In genomic region chr12:124746649-124747425, GRCh38 we compare ENCODE assay signal across 9 cellular contexts.
DNase-seq lines count a peak whose midpoint lies in the region; ATAC-seq and TF ChIP-seq lines count a peak whose summit lies in the region.
"Had no signal": no experiment of that assay in that cellular context is flagged by ENCODE, and none has a peak within 500 bp of the region (broad histone marks: within the 10 kb centered on the region; RNA-seq: fewer than 3 reads in every experiment).

No MANE protein-coding gene starts in this region.

- H3K4me1 Mint-ChIP-seq in mesothelial cell of epicardium = peaks cover 26% of the 10 kb centered on the region

- 90% methylated on average over 10 of the region's 10 CpGs for WGBS in HUES64

- no peak overlapping the region for H3K9ac ChIP-seq in HUES64 (ENCODE audit: low read depth, low read length)

- ATAC-seq in thoracic aorta (ENCODE audit: insufficient number of reproducible peaks, low FRiP score, low read depth) (no peak), HG03039 (IDR thresholded peaks at IDR 0.05; ENCODE audit: unreplicated experiment) (no peak)

- H3K27ac ChIP-seq in HUES64 (ENCODE audit: low read depth, low read length) (peak overlapping the region; percentile 18; the same call in 1 of the 2 replicates), breast epithelium (peak overlapping the region; percentile 87 to 91), thoracic aorta (peak overlapping the region; percentile 79 to 85)

- TF ChIP-seq POLR2A in breast epithelium (IDR thresholded peaks at IDR 0.05) = no peak

- H3K4me1 ChIP-seq in HUES64 (ENCODE audit: insufficient read depth, low read length) (peaks cover 4% of the 10 kb centered on the region; the same call in 1 of the 2 replicates), breast epithelium (peaks cover 17 to 33% of the 10 kb centered on the region in 2 donors), thoracic aorta (ENCODE audit: control insufficient read depth in 1 of 2, low read depth in 2 of 2) (peaks cover 12 to 25% of the 10 kb centered on the region in 2 donors)

- DNase-seq in breast epithelium (ENCODE audit: low spot score in 2 of 2) = no peak
- no peak for DNase-seq in mesothelial cell of epicardium (ENCODE audit: low spot score in 2 of 2, unreplicated experiment in 2 of 2)
- no peak for DNase-seq in thoracic aorta (ENCODE audit: low spot score)
- no peak for DNase-seq in HUDEP-2 (lab: John Stamatoyannopoulos, UW; ENCODE audit: unreplicated experiment in 76 of 76)
- DNase-seq in activated CD4-positive, alpha-beta T cell treated with anti-CD3 and anti-CD28 coated beads, Interleukin-2, amount 50 U/mL, for 4 hours = no peak
- DNase-seq in NCI-H1417 treated with DMSO at 0.1 percent for 48 hours (lab: John Stamatoyannopoulos, UW) = no peak

- H3K27me3 Mint-ChIP-seq in mesothelial cell of epicardium (ENCODE audit: low read depth) = no peaks in the 10 kb centered on the region

- intact Hi-C loops in breast epithelium (cut with DNase I; ENCODE audit: low total_unique reads) = no loop called here

- H3K27me3 ChIP-seq in HUES64 (ENCODE audit: insufficient read depth, low read length) (no peaks in the 10 kb centered on the region), breast epithelium (no peaks in the 10 kb centered on the region), thoracic aorta (replicated peaks; ENCODE audit: insufficient read depth) (no peaks in the 10 kb centered on the region)
- H3K27me3 ChIP-seq: ovary had no signal

- no peak for TF ChIP-seq CTCF in breast epithelium (IDR thresholded peaks at IDR 0.05)
- TF ChIP-seq CTCF in mesothelial cell of epicardium (IDR thresholded peaks at IDR 0.05; ENCODE audit: unreplicated experiment) = no peak
- TF ChIP-seq CTCF in thoracic aorta (IDR thresholded peaks at IDR 0.05) = no peak

- no peak overlapping the region for H3K4me3 Mint-ChIP-seq in mesothelial cell of epicardium

- no peaks in the 10 kb centered on the region for H3K36me3 Mint-ChIP-seq in mesothelial cell of epicardium

- H3K4me3 ChIP-seq in HUES64 (ENCODE audit: low read length) = no peak overlapping the region
- no peak overlapping the region for H3K4me3 ChIP-seq in breast epithelium
- no peak overlapping the region for H3K4me3 ChIP-seq in thoracic aorta
- H3K4me3 ChIP-seq: ovary had no signal

- H3K9me3 ChIP-seq in HUES64 (ENCODE audit: insufficient read depth, low read depth, low read length) = no peaks in the 10 kb centered on the region
- no peaks in the 10 kb centered on the region for H3K9me3 ChIP-seq in breast epithelium
- H3K9me3 ChIP-seq in thoracic aorta = no peaks in the 10 kb centered on the region
- H3K9me3 ChIP-seq: ovary had no signal

- H3K9me3 Mint-ChIP-seq in mesothelial cell of epicardium = no peaks in the 10 kb centered on the region

- H3K36me3 ChIP-seq in HUES64 (ENCODE audit: insufficient read depth, low read length) (no peaks in the 10 kb centered on the region), breast epithelium (no peaks in the 10 kb centered on the region), thoracic aorta (no peaks in the 10 kb centered on the region)
- H3K36me3 ChIP-seq: ovary had no signal

- peak overlapping the region; percentile 95 for H3K27ac Mint-ChIP-seq in mesothelial cell of epicardium

Comparison
In these comparisons a context has a peak if more than half of its experiments do, and no peak if none do; other contexts are left out.
1. H3K27ac ChIP-seq: peak in every context shown above with its lines; median percentile 89 in breast epithelium; 82 in thoracic aorta; 18 in HUES64.